ENCODE assay signal across 1 cellular context in the genomic region with DNA sequence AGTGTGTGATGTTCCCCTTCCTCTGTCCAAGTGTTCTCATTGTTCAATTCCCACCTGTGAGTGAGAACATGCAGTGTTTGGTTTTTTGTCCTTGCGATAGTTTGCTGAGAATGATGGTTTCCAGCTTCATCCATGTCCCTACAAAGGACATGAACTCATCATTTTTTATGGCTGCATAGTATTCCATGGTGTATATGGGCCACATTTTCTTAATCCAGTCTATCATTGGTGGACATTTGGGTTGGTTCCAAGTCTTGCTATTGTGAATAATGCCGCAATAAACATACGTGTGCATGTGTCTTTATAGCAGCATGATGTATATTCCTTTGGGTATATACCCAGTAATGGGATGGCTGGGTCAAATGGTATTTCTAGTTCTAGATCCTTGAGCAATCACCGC.
TF ChIP-seq lines count a peak whose summit lies in the region.
"Not testable (repeated sequence)": the region's sequence is repeated elsewhere in the genome, so short reads cannot be mapped to it uniquely, and the experiment has no call there.

No MANE protein-coding gene starts in this region.

- CTCF ChIA-PET in HEK293 (lab: Yijun Ruan, JAX) = not testable (repeated sequence)

- POLR2A ChIA-PET in HEK293 (lab: Yijun Ruan, JAX) = not testable (repeated sequence)

- not testable (repeated sequence) for H3K9me3 ChIP-seq in HEK293 (ENCODE audit: control insufficient read depth, insufficient read depth, low read depth, low read length)

- not testable (repeated sequence) for H3K27ac ChIP-seq in HEK293 (ENCODE audit: extremely low read depth, low read depth, low read length)

- H3K4me3 ChIP-seq in HEK293 (ENCODE audit: low read depth, low read length) = not testable (repeated sequence)

- not testable (repeated sequence) for TF ChIP-seq CTCF in HEK293 (tag by site-specific recombination; IDR thresholded peaks at IDR 0.05)

- H3K4me1 ChIP-seq in HEK293 (ENCODE audit: control insufficient read depth, insufficient read depth, low read length) = not testable (repeated sequence)

- not testable (repeated sequence) for H3K36me3 ChIP-seq in HEK293 (ENCODE audit: control insufficient read depth in 2 of 2, insufficient read depth in 1 of 2, low read length in 2 of 2)

TF ChIP-seq in HEK293, 187 proteins besides CTCF, POLR2A, EP300 and RAD21:
- TF ChIP-seq ZNF146 (tag by site-specific recombination; IDR thresholded peaks at IDR 0.05) = peak; percentile 93
TF ChIP-seq in HEK293: peak in this region for 1; not testable (repeated sequence) for 186.
